In the genomic region with DNA sequence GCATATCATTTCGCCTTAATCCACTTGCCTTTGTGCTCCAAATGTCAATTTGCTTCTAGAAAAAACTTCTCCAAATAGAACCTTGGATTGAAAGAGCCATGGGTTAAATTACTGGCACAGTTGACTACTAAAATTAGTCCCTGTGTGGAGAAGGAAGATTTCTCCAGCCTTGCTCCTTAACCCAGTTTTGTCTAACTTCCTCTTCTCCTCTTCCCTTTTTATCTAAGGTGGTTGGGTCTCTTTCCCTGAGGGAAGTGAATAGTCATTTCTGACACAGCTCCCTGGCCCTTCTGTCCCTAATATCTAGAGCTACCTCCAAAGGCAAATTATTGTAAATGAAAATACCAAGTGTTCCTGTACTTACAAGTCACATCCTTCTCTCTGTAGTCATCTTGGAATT, we compare ENCODE assay signal across 15 cellular contexts.
A peak's percentile ranks its signal among the peaks of the same experiment; 100 is the strongest.
DNase-seq lines count a peak whose midpoint lies in the region; ATAC-seq, FAIRE-seq and TF ChIP-seq lines count a peak whose summit lies in the region.
"Had no signal": no experiment of that assay in that cellular context is flagged by ENCODE, and none has a peak within 500 bp of the region (broad histone marks: within the 10 kb centered on the region; RNA-seq: fewer than 3 reads in every experiment).

No MANE protein-coding gene starts in this region.

- WGBS in K562 (ENCODE audit: insufficient coverage, low coverage, missing lambda C conversion rate) = 0% methylated on average over 1 of the region's 1 CpG
- 74 to 80% methylated on average over 1 of the region's 1 CpG for WGBS in aorta, 2 donors
- WGBS in H9 (ENCODE audit: extremely low coverage, insufficient read length, low lambda C conversion rate) = no CpG with 5 or more reads among the region's 1 CpG

- no peaks in the 10 kb centered on the region for H3K9me1 ChIP-seq in K562 (ENCODE audit: control insufficient read depth, insufficient read depth, low read length)

- ATAC-seq in natural killer cell (no peak), K562 (no peak), aorta (ENCODE audit: low FRiP score) (no peak), GM19351 (IDR thresholded peaks at IDR 0.05; ENCODE audit: unreplicated experiment) (no peak)
- ATAC-seq in natural killer cell treated with Interleukin-12 subunit alpha and Interleukin-12 subunit beta and Interleukin-15 and Interleukin-18, amount 100 ng/mL, for 72 hours = no peak

- H3T11ph ChIP-seq in H9 (ENCODE audit: low read length) = no peak overlapping the region

- H3K4me2 ChIP-seq in K562 (ENCODE audit: insufficient read depth, low read length) = no peak overlapping the region
- H3K4me2 ChIP-seq in H9 (ENCODE audit: insufficient read depth, insufficient read length, low read length) = no peak overlapping the region

- H4K8ac ChIP-seq in H9 (replicated peaks; ENCODE audit: insufficient read length, low read depth, low read length) = no peak overlapping the region

- H2BK120ac ChIP-seq in H9 (ENCODE audit: low read depth, low read length, poor library complexity, severe bottlenecking) = no peak overlapping the region

- POLR2A ChIA-PET in K562 (lab: Yijun Ruan, JAX) = no interaction called here

- H3K36me3 ChIP-seq in K562 (ENCODE audit: control insufficient read depth, insufficient read depth, low read length) (no peaks in the 10 kb centered on the region), aorta (ENCODE audit: control insufficient read depth in 1 of 2, insufficient read depth in 2 of 2, low read length in 1 of 2) (no peaks in the 10 kb centered on the region), HAP-1 (replicated peaks) (no peaks in the 10 kb centered on the region)
- H3K36me3 ChIP-seq: suprapubic skin had no signal

- no peak overlapping the region for H4K5ac ChIP-seq in H9 (ENCODE audit: insufficient read length, low read depth, low read length)

- no peak overlapping the region for H3K23ac ChIP-seq in H9 (ENCODE audit: insufficient read length, low read depth, low read length)

- FAIRE-seq in K562 (lab: Jason Lieb, UNC) = no peak

- no peak overlapping the region for H2BK15ac ChIP-seq in H9 (ENCODE audit: low read depth, low read length)

- H2BK12ac ChIP-seq in H9 (ENCODE audit: insufficient read length, low read depth, low read length) = no peak overlapping the region

- no peak for DNase-seq in natural killer cell
- DNase-seq in natural killer cell treated with Interleukin-12 subunit alpha and Interleukin-12 subunit beta and Interleukin-15 and Interleukin-18, amount 100 ng/mL, for 72 hours (ENCODE audit: low spot score) = no peak
- DNase-seq in K562 (ENCODE audit: extremely low read depth in 1 of 4, low spot score in 3 of 4) = no peak
- DNase-seq in aorta = no peak
- no peak for DNase-seq in H9
- DNase-seq in HAP-1 (ENCODE audit: low spot score in 2 of 2) = no peak
- DNase-seq: DMS53; glutamatergic neuron; NCI-H1048; NCI-H2171 treated with DMSO at 0.1 percent for 48 hours; stimulated activated CD4-positive, alpha-beta T cell treated with anti-CD3 and anti-CD28 coated beads, Interleukin-12 subunit alpha, Interleukin-12 subunit beta, amount 100 ng/mL, for 4 hours; T-helper 1 cell had no signal

- H3K27ac Mint-ChIP-seq in natural killer cell (peak overlapping the region; percentile 55 to 67), nephron (peak overlapping the region; percentile 43 to 62 (median 57)), H9 (no peak overlapping the region)
- H3K27ac Mint-ChIP-seq in natural killer cell treated with Interleukin-12 subunit alpha and Interleukin-12 subunit beta and Interleukin-15 and Interleukin-18, amount 100 ng/mL, for 72 hours = peak overlapping the region in 1 of 2 donors; percentile 47

- intact Hi-C loops in natural killer cell (cut with micrococcal nuclease) = no loop called here
- intact Hi-C loops in K562 (cut with micrococcal nuclease) = no loop called here
- intact Hi-C loops in aorta (cut with DNase I) = no loop called here

- CTCF ChIA-PET in K562 (lab: Yijun Ruan, JAX; ENCODE audit: low intra/inter-chr PET ratio) = no interaction called here

- no peak for TF ChIP-seq RAD21 in K562 (CRISPR knock-in tag; conservative IDR thresholded peaks at IDR 0.05 in 1 of 2, IDR thresholded peaks at IDR 0.05 in 1 of 2)

- TF ChIP-seq POLR2A in K562 (conservative IDR thresholded peaks at IDR 0.05) = no peak

- no peak overlapping the region for H3K9ac ChIP-seq in K562 (ENCODE audit: insufficient read depth in 1 of 2, low read depth in 2 of 2, low read length in 2 of 2)
- H3K9ac ChIP-seq in H9 (ENCODE audit: extremely low read depth, insufficient read length, low read length) = no peak overlapping the region

- H3K9me3 Mint-ChIP-seq in natural killer cell (peaks cover 2 to 4% of the 10 kb centered on the region in 2 donors), nephron (peaks cover 6% of the 10 kb centered on the region), H9 (peaks cover 3 to 10% of the 10 kb centered on the region in 2 experiments; a peak in 4 of 5 replicates)
- H3K9me3 Mint-ChIP-seq in natural killer cell treated with Interleukin-12 subunit alpha and Interleukin-12 subunit beta and Interleukin-15 and Interleukin-18, amount 100 ng/mL, for 72 hours = peaks cover 5% of the 10 kb centered on the region

- H4K20me1 ChIP-seq in K562 (replicated peaks; ENCODE audit: control insufficient read depth, insufficient read depth, low read length) (no peaks in the 10 kb centered on the region), H9 (ENCODE audit: control insufficient read depth, insufficient read depth, insufficient read length) (no peaks in the 10 kb centered on the region)

- no peaks in the 10 kb centered on the region for H3K79me1 ChIP-seq in H9 (ENCODE audit: insufficient read depth, low read depth, low read length, poor library complexity, severe bottlenecking)

- BruUV-seq in K562 (replicated peaks; lab: Mats Ljungman, UMichigan) = no TSS peak

- H4K91ac ChIP-seq in H9 (ENCODE audit: insufficient read length, low read depth, low read length) = no peak overlapping the region

- no peaks in the 10 kb centered on the region for H3K36me3 Mint-ChIP-seq in natural killer cell
- H3K36me3 Mint-ChIP-seq in natural killer cell treated with Interleukin-12 subunit alpha and Interleukin-12 subunit beta and Interleukin-15 and Interleukin-18, amount 100 ng/mL, for 72 hours = peaks cover 6% of the 10 kb centered on the region
- H3K36me3 Mint-ChIP-seq in nephron (ENCODE audit: low read depth) = no peaks in the 10 kb centered on the region
- H3K36me3 Mint-ChIP-seq in H9 (ENCODE audit: insufficient read depth in 1 of 3, low read depth in 3 of 3) = peaks cover 0 to 14% (median 3%) of the 10 kb centered on the region in 3 experiments; a peak in 4 of 7 replicates

- H3K14ac ChIP-seq in H9 (ENCODE audit: insufficient read depth, low read length) = no peak overlapping the region

- H2BK20ac ChIP-seq in H9 (ENCODE audit: low read depth, low read length, poor library complexity, severe bottlenecking) = no peak overlapping the region

- H3K4me3 Mint-ChIP-seq in natural killer cell = peak overlapping the region; percentile 51
- H3K4me3 Mint-ChIP-seq in natural killer cell treated with Interleukin-12 subunit alpha and Interleukin-12 subunit beta and Interleukin-15 and Interleukin-18, amount 100 ng/mL, for 72 hours = no peak overlapping the region
- no peak overlapping the region for H3K4me3 Mint-ChIP-seq in nephron
- H3K4me3 Mint-ChIP-seq in H9 = no peak overlapping the region

- H3K4me3 ChIP-seq in K562 (no peak overlapping the region), aorta (ENCODE audit: low read length in 2 of 2) (no peak overlapping the region), HAP-1 (no peak overlapping the region)
- H3K4me3 ChIP-seq: suprapubic skin had no signal

- no peak overlapping the region for H2AK5ac ChIP-seq in H9 (ENCODE audit: insufficient read length, low read length)

- in situ Hi-C loops in K562 (cut with MboI) (no loop called here), HAP-1 (cut with MboI; ENCODE audit: low sequenced_read_pairs) (no loop called here)

- TF ChIP-seq EP300 in K562 (IDR thresholded peaks at IDR 0.05; ENCODE audit: low read length) = no peak

- TF ChIP-seq CTCF in natural killer cell (IDR thresholded peaks at IDR 0.05) (no peak), K562 (IDR thresholded peaks at IDR 0.05 in 2 of 3, conservative IDR thresholded peaks at IDR 0.05 in 1 of 3; ENCODE audit: insufficient read depth in 2 of 3, low read depth in 1 of 3, low read length in 3 of 3) (no peak), nephron (IDR thresholded peaks at IDR 0.05; ENCODE audit: unreplicated experiment in 3 of 3) (no peak), H9 (conservative IDR thresholded peaks at IDR 0.05) (no peak)

- H2AFZ ChIP-seq in K562 (ENCODE audit: low read depth, low read length) = no peak overlapping the region
- H2AFZ ChIP-seq in H9 (ENCODE audit: low read length) = no peak overlapping the region

- H3K4me1 Mint-ChIP-seq in natural killer cell (peaks cover 27 to 32% of the 10 kb centered on the region in 2 donors), nephron (peaks cover 78% of the 10 kb centered on the region), H9 (peaks cover 9 to 10% of the 10 kb centered on the region in 2 experiments)
- peaks cover 26 to 28% of the 10 kb centered on the region in 2 donors for H3K4me1 Mint-ChIP-seq in natural killer cell treated with Interleukin-12 subunit alpha and Interleukin-12 subunit beta and Interleukin-15 and Interleukin-18, amount 100 ng/mL, for 72 hours (ENCODE audit: low read depth in 2 of 2)

- no peaks in the 10 kb centered on the region for H3K23me2 ChIP-seq in H9 (ENCODE audit: insufficient read length, low read depth, low read length, poor library complexity, severe bottlenecking)

- no peak overlapping the region for H3K18ac ChIP-seq in H9 (ENCODE audit: insufficient read length, low read depth, low read length)

- no peaks in the 10 kb centered on the region for H3K27me3 Mint-ChIP-seq in natural killer cell (ENCODE audit: low read depth in 2 of 2)
- no peaks in the 10 kb centered on the region for H3K27me3 Mint-ChIP-seq in natural killer cell treated with Interleukin-12 subunit alpha and Interleukin-12 subunit beta and Interleukin-15 and Interleukin-18, amount 100 ng/mL, for 72 hours
- no peaks in the 10 kb centered on the region for H3K27me3 Mint-ChIP-seq in nephron (ENCODE audit: low read depth)
- H3K27me3 Mint-ChIP-seq in H9 (ENCODE audit: low read depth) = no peaks in the 10 kb centered on the region

- H3K9me3 ChIP-seq in K562 (replicated peaks; ENCODE audit: control insufficient read depth, insufficient read depth, low read depth, low read length) (no peaks in the 10 kb centered on the region), aorta (ENCODE audit: control insufficient read depth, low read length) (no peaks in the 10 kb centered on the region), H9 (ENCODE audit: control insufficient read depth, low read depth, low read length) (no peaks in the 10 kb centered on the region), HAP-1 (no peaks in the 10 kb centered on the region)
- H3K9me3 ChIP-seq: suprapubic skin had no signal

- no peaks in the 10 kb centered on the region for H3K79me2 ChIP-seq in K562 (ENCODE audit: control insufficient read depth, insufficient read depth, low read length)
- H3K79me2 ChIP-seq in H9 (ENCODE audit: insufficient read depth, low read length) = no peaks in the 10 kb centered on the region

- no peak overlapping the region for H2BK5ac ChIP-seq in H9 (ENCODE audit: insufficient read length, low read length)

- no peak overlapping the region for H3K4ac ChIP-seq in H9 (ENCODE audit: low read depth, low read length)

- H3K4me1 ChIP-seq in K562 (replicated peaks in 1 of 2; ENCODE audit: control insufficient read depth in 2 of 2, insufficient read depth in 2 of 2, low read length in 2 of 2) (no peaks in the 10 kb centered on the region), aorta (ENCODE audit: control insufficient read depth in 1 of 2, insufficient read depth in 2 of 2, low read length in 2 of 2) (peaks cover 0 to 5% of the 10 kb centered on the region in 2 donors), H9 (ENCODE audit: insufficient read depth, low read length) (peaks cover 4% of the 10 kb centered on the region; the same call in 1 of the 2 replicates), HAP-1 (no peaks in the 10 kb centered on the region)

- H3K27ac ChIP-seq in K562 (ENCODE audit: extremely low read depth, low read depth, low read length) (no peak overlapping the region), aorta (ENCODE audit: low read depth in 1 of 2, low read length in 2 of 2) (peak overlapping the region; percentile 67 to 71), H9 (ENCODE audit: insufficient read length, low read depth, low read length) (no peak overlapping the region)

- 0 out of 5 replicates have a peak, but pooled peaks cover 0 to 5% of the 10 kb centered on the region in 2 experiments for H3K27me3 ChIP-seq in K562 (ENCODE audit: control insufficient read depth in 2 of 2, insufficient read depth in 2 of 2, low read length in 2 of 2)
- no peaks in the 10 kb centered on the region for H3K27me3 ChIP-seq in aorta (ENCODE audit: control insufficient read depth in 1 of 2, insufficient read depth in 2 of 2, low read length in 1 of 2)
- H3K27me3 ChIP-seq in H9 (ENCODE audit: insufficient read depth, low read length) = no peaks in the 10 kb centered on the region
- no peaks in the 10 kb centered on the region for H3K27me3 ChIP-seq in HAP-1 (ENCODE audit: low read depth)
- H3K27me3 ChIP-seq: suprapubic skin had no signal

- H3K56ac ChIP-seq in H9 (ENCODE audit: insufficient read length, low read depth, low read length) = no peak overlapping the region

Comparison
In these comparisons a context has a peak if more than half of its experiments do, and no peak if none do; other contexts are left out.
1. H3K27ac Mint-ChIP-seq: peak in natural killer cell (2 of 2) and nephron (3 of 3); none in H9 (0 of 3).
2. H3K27ac ChIP-seq: peak in aorta (2 of 2); none in K562 (single experiment) and H9 (single experiment).